18 cellular contexts compared by ENCODE assay signal in the genomic region with DNA sequence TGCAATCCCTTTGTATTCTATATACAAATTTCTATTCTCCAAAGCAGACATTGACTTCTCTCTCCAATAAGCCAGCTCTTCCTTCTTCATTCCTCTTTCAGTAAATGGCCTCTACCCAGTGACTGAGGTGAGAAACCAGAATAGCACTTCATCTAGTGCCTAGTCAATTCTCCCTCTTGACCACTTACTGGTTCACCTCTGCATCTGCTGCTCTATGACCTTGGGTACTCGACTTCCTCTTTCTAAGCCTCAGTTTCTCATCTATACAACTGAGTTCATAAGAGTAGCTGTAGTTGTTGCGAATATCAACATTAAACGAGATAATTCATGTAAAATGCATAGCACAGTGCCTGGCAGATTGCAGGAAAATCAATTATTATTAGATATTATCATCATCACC. TPM values are rescaled to one million over a fixed set of nuclear protein-coding genes. Genes with fewer than 3 reads are reported as not detected.
DNase-seq lines count a peak whose midpoint lies in the region; ATAC-seq, FAIRE-seq and TF ChIP-seq lines count a peak whose summit lies in the region.
"Had no signal": no experiment of that assay in that cellular context is flagged by ENCODE, and none has a peak within 500 bp of the region (broad histone marks: within the 10 kb centered on the region; RNA-seq: fewer than 3 reads in every experiment).

No MANE protein-coding gene starts in this region.

- no peak for TF ChIP-seq POLR2A in GM12891 (IDR thresholded peaks at IDR 0.05; ENCODE audit: low read depth, low read length)

- H3K36me3 Mint-ChIP-seq in activated naive CD8-positive, alpha-beta T cell treated with anti-CD3 and anti-CD28 coated beads, Interleukin-2, amount 50 U/mL, for 24 hours (ENCODE audit: low read depth): peaks cover 41% of the 10 kb centered on the region

- peaks cover 57% of the 10 kb centered on the region for H3K4me1 Mint-ChIP-seq in activated naive CD8-positive, alpha-beta T cell treated with anti-CD3 and anti-CD28 coated beads, Interleukin-2, amount 50 U/mL, for 24 hours
- H3K4me1 Mint-ChIP-seq: neural crest cell had no signal

- peak; percentile 33 for FAIRE-seq in GM12891 (lab: Jason Lieb, UNC)

- H3K4me3 Mint-ChIP-seq in activated naive CD8-positive, alpha-beta T cell treated with anti-CD3 and anti-CD28 coated beads, Interleukin-2, amount 50 U/mL, for 24 hours: no peak overlapping the region
- H3K4me3 Mint-ChIP-seq: CD4-positive, CD25-positive, alpha-beta regulatory T cell; neural crest cell had no signal

- H3K27me3 Mint-ChIP-seq in activated naive CD8-positive, alpha-beta T cell treated with anti-CD3 and anti-CD28 coated beads, Interleukin-2, amount 50 U/mL, for 24 hours: no peaks in the 10 kb centered on the region
- H3K27me3 Mint-ChIP-seq: CD4-positive, CD25-positive, alpha-beta regulatory T cell had no signal

- DNase-seq in GM12891 (ENCODE audit: insufficient read length, low spot score) (no peak), NCI-H524 treated with DMSO at 0.1 percent for 48 hours (lab: John Stamatoyannopoulos, UW) (no peak), substantia nigra (lab: John Stamatoyannopoulos, UW) (no peak)
- no peak for DNase-seq in activated naive CD8-positive, alpha-beta T cell treated with anti-CD3 and anti-CD28 coated beads, Interleukin-2, amount 50 U/mL, for 24 hours
- DNase-seq: activated CD4-positive, alpha-beta T cell treated with anti-CD3 and anti-CD28 coated beads for 4 hours; activated gamma-delta T cell treated with Interleukin-2 at 50 U/mL for 16 hours; CD4-positive, CD25-positive, alpha-beta regulatory T cell; dermis blood vessel endothelial cell; heart right ventricle; NCI-H1694; transverse colon had no signal

- H3K27ac Mint-ChIP-seq in activated naive CD8-positive, alpha-beta T cell treated with anti-CD3 and anti-CD28 coated beads, Interleukin-2, amount 50 U/mL, for 24 hours: peak overlapping the region; percentile 71
- H3K27ac Mint-ChIP-seq: CD4-positive, CD25-positive, alpha-beta regulatory T cell had no signal

- ATAC-seq in GM19035 (IDR thresholded peaks at IDR 0.05; ENCODE audit: unreplicated experiment) (peak; percentile 51), HG02938 (IDR thresholded peaks at IDR 0.05; ENCODE audit: unreplicated experiment) (peak; percentile 52), GM18517 (IDR thresholded peaks at IDR 0.05; ENCODE audit: unreplicated experiment) (no peak), HG03108 (IDR thresholded peaks at IDR 0.05; ENCODE audit: unreplicated experiment) (no peak)
- no peak for ATAC-seq in activated naive CD8-positive, alpha-beta T cell treated with anti-CD3 and anti-CD28 coated beads, Interleukin-2, amount 50 U/mL, for 24 hours
- ATAC-seq: heart right ventricle, Right ventricle myocardium inferior had no signal

- no peaks in the 10 kb centered on the region for H3K9me3 Mint-ChIP-seq in activated naive CD8-positive, alpha-beta T cell treated with anti-CD3 and anti-CD28 coated beads, Interleukin-2, amount 50 U/mL, for 24 hours

- no peak overlapping the region for H3K27ac ChIP-seq in substantia nigra (ENCODE audit: low read depth, low read length, poor library complexity, severe bottlenecking)
- H3K27ac ChIP-seq: cardiac muscle cell, heart right ventricle, transverse colon had no signal

TF ChIP-seq in GM12891, 5 proteins besides CTCF, POLR2A, EP300 and RAD21:
- TF ChIP-seq SPI1 (IDR thresholded peaks at IDR 0.05; ENCODE audit: low read depth, low read length) (peak; percentile 86), PAX5 (IDR thresholded peaks at IDR 0.05; ENCODE audit: insufficient read depth, low read length, severe bottlenecking) (no peak)

RNA-seq across cellular contexts. Expression of a gene that starts 12.4 kb away (rescaled TPM):
- 4.1 TPM for polyA plus RNA-seq in GM12891 (2012; ENCODE audit: low read depth, missing spikeins)

Comparison
In these comparisons a context has a peak if more than half of its experiments do, and no peak if none do; other contexts are left out.
1. ATAC-seq: peak in GM19035 (single experiment) and HG02938 (single experiment); none in activated naive CD8-positive, alpha-beta T cell treated with anti-CD3 and anti-CD28 coated beads, Interleukin-2, amount 50 U/mL, for 24 hours (single experiment), GM18517 (single experiment) and HG03108 (single experiment).